In the genomic region with DNA sequence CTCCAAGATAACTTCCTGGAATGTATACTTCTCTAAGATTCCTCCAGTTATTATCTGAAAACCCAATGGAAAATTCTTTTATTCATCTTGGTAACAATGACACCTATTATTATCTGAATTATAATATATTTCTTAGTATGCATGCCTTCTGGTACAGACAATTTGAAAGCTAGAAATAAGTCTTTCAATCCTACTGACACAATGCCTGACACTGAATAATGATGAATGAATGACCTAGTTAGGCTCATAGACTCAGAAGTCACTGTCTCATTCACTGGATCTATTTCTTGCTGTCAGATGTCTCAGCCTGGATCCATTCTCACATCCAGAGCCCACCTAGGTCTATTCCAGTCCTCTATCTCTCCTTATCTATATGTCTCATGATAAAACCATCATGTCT, we compare ENCODE assay signal across 22 cellular contexts.
"Had no signal": no experiment of that assay in that cellular context is flagged by ENCODE, and none has a peak within 500 bp of the region (broad histone marks: within the 10 kb centered on the region; RNA-seq: fewer than 3 reads in every experiment).

No MANE protein-coding gene starts in this region.

- H3K4me3 ChIP-seq: colonic mucosa, coronary artery, dorsolateral prefrontal cortex, esophagus muscularis mucosa, esophagus squamous epithelium, gastrocnemius medialis, gastroesophageal sphincter had no signal

- H3K9me3 ChIP-seq: colonic mucosa, esophagus muscularis mucosa, esophagus squamous epithelium, gastrocnemius medialis, gastroesophageal sphincter had no signal

- H3K27ac Mint-ChIP-seq: dendritic cell treated with granulocyte-macrophage colony-stimulating factor and Interleukin-4, amounts not matched to agents 40 ng/mL and 50 ng/mL, for 4 days; effector memory CD8-positive, alpha-beta T cell; endodermal cell had no signal

- H3K36me3 ChIP-seq: colonic mucosa, esophagus muscularis mucosa, esophagus squamous epithelium, gastrocnemius medialis, gastroesophageal sphincter had no signal

- H3K4me1 ChIP-seq: colonic mucosa, esophagus muscularis mucosa, esophagus squamous epithelium, foreskin keratinocyte, gastrocnemius medialis, gastroesophageal sphincter had no signal

- H3K9me3 Mint-ChIP-seq: dendritic cell treated with granulocyte-macrophage colony-stimulating factor and Interleukin-4, amounts not matched to agents 40 ng/mL and 50 ng/mL, for 4 days; endodermal cell had no signal

- ATAC-seq: effector memory CD8-positive, alpha-beta T cell; esophagus mucosa; foreskin keratinocyte; gastrocnemius medialis; gastroesophageal sphincter had no signal

- H3K27ac ChIP-seq: colonic mucosa, coronary artery, dorsolateral prefrontal cortex, epithelial cell of prostate, esophagus muscularis mucosa, esophagus squamous epithelium, foreskin keratinocyte, gastrocnemius medialis, gastroesophageal sphincter had no signal

- DNase-seq: colonic mucosa; cortex of kidney; dermis blood vessel endothelial cell; dorsolateral prefrontal cortex; effector CD4-positive, alpha-beta T cell; effector CD8-positive, alpha-beta T cell; effector memory CD4-positive, alpha-beta T cell; effector memory CD8-positive, alpha-beta T cell; endodermal cell; erythroblast; esophagus squamous epithelium; foreskin fibroblast; foreskin keratinocyte; foreskin melanocyte; gastrocnemius medialis; glutamatergic neuron had no signal

- H3K27me3 ChIP-seq: colonic mucosa, dorsolateral prefrontal cortex, esophagus muscularis mucosa, esophagus squamous epithelium, foreskin keratinocyte, gastrocnemius medialis, gastroesophageal sphincter had no signal

- H3K27me3 Mint-ChIP-seq: dendritic cell treated with granulocyte-macrophage colony-stimulating factor and Interleukin-4, amounts not matched to agents 40 ng/mL and 50 ng/mL, for 4 days; effector memory CD8-positive, alpha-beta T cell had no signal

- H3K4me3 Mint-ChIP-seq: dendritic cell treated with granulocyte-macrophage colony-stimulating factor and Interleukin-4, amounts not matched to agents 40 ng/mL and 50 ng/mL, for 4 days; effector memory CD8-positive, alpha-beta T cell; endodermal cell had no signal
